12 cellular contexts compared by ENCODE assay signal in genomic region chr4:10003666-10004065, GRCh38.
DNase-seq lines count a peak whose midpoint lies in the region; ATAC-seq and TF ChIP-seq lines count a peak whose summit lies in the region.
"Had no signal": no experiment of that assay in that cellular context is flagged by ENCODE, and none has a peak within 500 bp of the region (broad histone marks: within the 10 kb centered on the region; RNA-seq: fewer than 3 reads in every experiment).

No MANE protein-coding gene starts in this region.

- ATAC-seq in GM19467 (IDR thresholded peaks at IDR 0.05; ENCODE audit: unreplicated experiment) (peak; percentile 42), HG03354 (IDR thresholded peaks at IDR 0.05; ENCODE audit: poor library complexity, severe bottlenecking, unreplicated experiment) (peak; percentile 34), GM19023 (IDR thresholded peaks at IDR 0.05; ENCODE audit: unreplicated experiment) (no peak)
- ATAC-seq: heart right ventricle had no signal

- H3K4me3 ChIP-seq in epithelial cell of esophagus (ENCODE audit: low read length) (no peak overlapping the region), foreskin fibroblast (ENCODE audit: low read depth in 1 of 2, low read length in 2 of 2) (no peak overlapping the region)
- H3K4me3 ChIP-seq: heart right ventricle had no signal

- TF ChIP-seq CTCF in epithelial cell of esophagus (IDR thresholded peaks at IDR 0.05; ENCODE audit: insufficient read depth, low read depth, low read length, missing control alignments), result no peak
- TF ChIP-seq CTCF in foreskin fibroblast (IDR thresholded peaks at IDR 0.05; ENCODE audit: low read depth, low read length), result no peak

- peak; percentile 51 for DNase-seq in NK-92 treated with Interleukin-12 subunit alpha and Interleukin-12 subunit beta, amount 100 ng/mL, for 24 hours (lab: John Stamatoyannopoulos, UW)
- no peak for DNase-seq in NK-92 (lab: John Stamatoyannopoulos, UW; ENCODE audit: unreplicated experiment)
- DNase-seq in epithelial cell of esophagus (ENCODE audit: low read depth), result peak; percentile 85
- DNase-seq in foreskin fibroblast, result no peak
- no peak for DNase-seq in NCI-H2081 (lab: John Stamatoyannopoulos, UW)
- DNase-seq: amniotic stem cell; effector CD8-positive, alpha-beta T cell; heart right ventricle; WERI-Rb-1 had no signal

Comparison
In these comparisons a context has a peak if more than half of its experiments do, and no peak if none do; other contexts are left out.
1. DNase-seq: peak in NK-92 treated with Interleukin-12 subunit alpha and Interleukin-12 subunit beta, amount 100 ng/mL, for 24 hours (single experiment) and epithelial cell of esophagus (single experiment); none in NK-92 (single experiment), foreskin fibroblast (0 of 2) and NCI-H2081 (0 of 2).